Comparison of ENCODE assay signal across 8 cellular contexts in the genomic region with DNA sequence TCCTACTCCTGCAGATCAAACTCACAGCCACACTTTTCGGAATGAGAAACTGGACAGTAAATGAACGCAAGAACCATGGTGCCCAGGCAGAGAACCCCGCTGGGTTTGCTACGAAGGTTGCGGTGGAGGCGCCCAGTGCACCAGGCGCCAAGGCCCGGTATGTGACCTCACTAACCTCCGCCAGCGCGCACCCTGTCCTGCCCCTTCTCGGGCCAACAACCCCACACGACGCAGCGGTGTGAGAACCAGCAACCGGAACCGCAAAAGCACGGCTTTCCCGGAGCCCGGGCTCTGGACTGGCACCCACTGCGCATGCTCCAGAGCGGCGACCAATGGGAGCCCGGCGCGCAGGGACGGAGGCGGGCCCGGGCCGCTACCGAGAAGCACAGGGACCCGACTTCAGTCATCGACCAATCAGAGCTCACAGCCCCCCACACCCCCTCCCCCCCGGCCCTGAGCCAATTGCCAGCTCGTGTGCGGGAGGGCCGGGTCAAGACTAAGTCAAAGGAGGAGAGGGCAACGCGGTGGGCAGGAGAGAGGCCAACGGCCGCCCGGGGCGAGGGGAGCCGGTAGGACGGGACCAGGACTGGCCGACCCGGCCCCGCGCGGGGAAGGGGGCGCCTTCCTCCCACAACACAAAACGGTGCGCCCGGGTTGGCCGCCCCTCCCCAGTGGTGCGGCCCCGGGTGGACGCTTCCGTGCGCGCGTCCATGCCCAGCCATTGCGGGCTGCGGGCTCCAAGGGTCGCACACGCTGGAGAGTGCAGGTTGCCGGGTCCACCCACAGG. TPM values are rescaled to one million over a fixed set of nuclear protein-coding genes. Genes with fewer than 3 reads are reported as not detected.
A peak's percentile ranks its signal among the peaks of the same experiment; 100 is the strongest.
DNase-seq lines count a peak whose midpoint lies in the region; ATAC-seq and TF ChIP-seq lines count a peak whose summit lies in the region.

No MANE protein-coding gene starts in this region.

- H3K27ac ChIP-seq in SK-N-MC (no peak overlapping the region), osteoblast (ENCODE audit: low read depth, low read length) (peak overlapping the region; percentile 63), testis (peak overlapping the region; percentile 83)

- CTCF ChIA-PET in GM10248 (lab: Yijun Ruan, JAX) = no interaction called here

- H3K9ac ChIP-seq in SK-N-MC (ENCODE audit: insufficient read length) = peak overlapping the region; percentile 82

- H3K4me3 ChIP-seq in SK-N-MC = peak overlapping the region; percentile 81
- H3K4me3 ChIP-seq in osteoblast (ENCODE audit: insufficient read depth, low read length) = peak overlapping the region; percentile 81
- peak overlapping the region; percentile 63 to 79 for H3K4me3 ChIP-seq in testis

- intact Hi-C loops in testis (cut with DNase I; ENCODE audit: low total_unique reads) = no loop called here

- H3K79me2 ChIP-seq in osteoblast (ENCODE audit: insufficient read depth, low read length) = no peaks in the 10 kb centered on the region

- peak overlapping the region; percentile 92 for H3K4me3 Mint-ChIP-seq in activated naive CD4-positive, alpha-beta T cell treated with anti-CD3 and anti-CD28 coated beads, Interleukin-2, amount 50 U/mL, for 24 hours

- DNase-seq in GM10248 (ENCODE audit: extremely low spot score) (peak; percentile 93), NCI-H1092 (lab: John Stamatoyannopoulos, UW) (peak; percentile 88), SK-N-MC (ENCODE audit: low read depth, low spot score) (no peak), globus pallidus (ENCODE audit: low spot score) (peak; percentile 89), osteoblast (ENCODE audit: insufficient read length, low spot score, missing footprints) (peak; percentile 99), testis (peak; percentile 89)

- H3K9me3 ChIP-seq in SK-N-MC (ENCODE audit: low read depth, low read length) (no peaks in the 10 kb centered on the region), osteoblast (ENCODE audit: low read depth, low read length) (no peaks in the 10 kb centered on the region), testis (no peaks in the 10 kb centered on the region)

- ATAC-seq in HG02610 (IDR thresholded peaks at IDR 0.05; ENCODE audit: unreplicated experiment) = peak; percentile 97

- no peaks in the 10 kb centered on the region for H3K36me3 Mint-ChIP-seq in activated naive CD4-positive, alpha-beta T cell treated with anti-CD3 and anti-CD28 coated beads, Interleukin-2, amount 50 U/mL, for 24 hours

- H3K27me3 ChIP-seq in osteoblast (ENCODE audit: insufficient read depth, low read length) (no peaks in the 10 kb centered on the region), testis (no peaks in the 10 kb centered on the region)

- H4K20me1 ChIP-seq in osteoblast (ENCODE audit: insufficient read depth, low read length) = no peaks in the 10 kb centered on the region

- no peak for TF ChIP-seq POLR2A in testis (IDR thresholded peaks at IDR 0.05)

- H3K4me1 ChIP-seq in osteoblast (ENCODE audit: insufficient read depth, low read length) (no peaks in the 10 kb centered on the region), testis (no peaks in the 10 kb centered on the region)

- TF ChIP-seq CTCF in GM10248 (IDR thresholded peaks at IDR 0.05; ENCODE audit: control extremely low read depth, extremely low read depth, low read depth, missing control alignments) = no peak
- no peak for TF ChIP-seq CTCF in osteoblast (IDR thresholded peaks at IDR 0.05; ENCODE audit: extremely low read depth, low read depth, low read length)
- TF ChIP-seq CTCF in testis (IDR thresholded peaks at IDR 0.05) = no peak

- 0% methylated on average over 1 of the region's 67 CpGs; no CpG with 5 or more reads in 1 of the 2 donors for WGBS in testis, 2 donors

- H2AFZ ChIP-seq in osteoblast (ENCODE audit: low read length) = peak overlapping the region; percentile 93

- H3K36me3 ChIP-seq in SK-N-MC (ENCODE audit: insufficient read depth, low read length) = no peaks in the 10 kb centered on the region
- no peaks in the 10 kb centered on the region for H3K36me3 ChIP-seq in osteoblast (ENCODE audit: insufficient read depth, low read length)
- no peaks in the 10 kb centered on the region for H3K36me3 ChIP-seq in testis (ENCODE audit: low read depth, missing control alignments)

- POLR2A ChIA-PET in GM10248 (lab: Yijun Ruan, JAX) = interaction anchor here (0.6 kb wide), 1 partner anchor 592 kb away, joined by 4 read pairs; no protein-coding TSS in a partner anchor

- H3K9me3 Mint-ChIP-seq in activated naive CD4-positive, alpha-beta T cell treated with anti-CD3 and anti-CD28 coated beads, Interleukin-2, amount 50 U/mL, for 24 hours = no peaks in the 10 kb centered on the region

- H3K27me3 Mint-ChIP-seq in activated naive CD4-positive, alpha-beta T cell treated with anti-CD3 and anti-CD28 coated beads, Interleukin-2, amount 50 U/mL, for 24 hours = no peaks in the 10 kb centered on the region

- H3K4me2 ChIP-seq in osteoblast (ENCODE audit: insufficient read depth, low read length) = peak overlapping the region; percentile 95

- H3K27ac Mint-ChIP-seq in activated naive CD4-positive, alpha-beta T cell treated with anti-CD3 and anti-CD28 coated beads, Interleukin-2, amount 50 U/mL, for 24 hours = peak overlapping the region; percentile 94

- peaks cover 35% of the 10 kb centered on the region for H3K4me1 Mint-ChIP-seq in activated naive CD4-positive, alpha-beta T cell treated with anti-CD3 and anti-CD28 coated beads, Interleukin-2, amount 50 U/mL, for 24 hours

RNA-seq across cellular contexts. Expression of a gene that starts 7.3 kb away (rescaled TPM):
- total RNA-seq in osteoblast = 0.36 TPM in 1 of 2 replicates, not detected in the other
- 1 to 10 TPM; 2.5 to 5.5 TPM for total RNA-seq in testis
- 4.7 TPM for polyA plus RNA-seq in testis (ENCODE audit: insufficient read depth, low read depth, low replicate concordance)

RNA-seq across cellular contexts. Expression of a gene that starts 20.2 kb away (rescaled TPM):
- 2.5 and 2.7 TPM in 2 replicates for total RNA-seq in osteoblast
- total RNA-seq in testis = 10 to 100 TPM; 16.5 to 16.7 TPM
- 10.3 TPM for polyA plus RNA-seq in testis (ENCODE audit: insufficient read depth, low read depth, low replicate concordance)
